Comparison of ENCODE assay signal across 19 cellular contexts in genomic region chr3:62098646-62099365, GRCh38.
DNase-seq lines count a peak whose midpoint lies in the region; ATAC-seq and TF ChIP-seq lines count a peak whose summit lies in the region.
"Had no signal": no experiment of that assay in that cellular context is flagged by ENCODE, and none has a peak within 500 bp of the region (broad histone marks: within the 10 kb centered on the region; RNA-seq: fewer than 3 reads in every experiment).

No MANE protein-coding gene starts in this region.

- H3K4me3 ChIP-seq in fibroblast of villous mesenchyme (ENCODE audit: low read depth, low read length) (no peak overlapping the region), urinary bladder (ENCODE audit: low read depth, low read length) (no peak overlapping the region)
- H3K4me3 ChIP-seq: BLaER1 treated with 17β-estradiol and CSF1 and Interleukin-3, amounts not matched to agents 10 nM and 100 nM; K562; SJCRH30 had no signal

- no peak overlapping the region for H3K4me3 Mint-ChIP-seq in HFFc6
- H3K4me3 Mint-ChIP-seq: CD8-positive, alpha-beta memory T cell had no signal

- no peaks in the 10 kb centered on the region for H3K27me3 Mint-ChIP-seq in HFFc6 (ENCODE audit: insufficient read depth)
- H3K27me3 Mint-ChIP-seq: CD8-positive, alpha-beta memory T cell had no signal

- H3K4me1 Mint-ChIP-seq in HFFc6 (ENCODE audit: low read depth): peaks cover 33% of the 10 kb centered on the region
- H3K4me1 Mint-ChIP-seq: CD8-positive, alpha-beta memory T cell had no signal

- peaks cover 3% of the 10 kb centered on the region for H3K4me1 ChIP-seq in urinary bladder (ENCODE audit: insufficient read depth)
- H3K4me1 ChIP-seq: SJCRH30 had no signal

- H3K9me3 Mint-ChIP-seq in HFFc6: no peaks in the 10 kb centered on the region

- WGBS in urinary bladder: 80% methylated on average over 4 of the region's 4 CpGs

- no peak overlapping the region for H3K27ac Mint-ChIP-seq in HFFc6
- H3K27ac Mint-ChIP-seq: CD8-positive, alpha-beta memory T cell had no signal

- no peaks in the 10 kb centered on the region for H3K36me3 Mint-ChIP-seq in HFFc6 (ENCODE audit: low read depth)
- H3K36me3 Mint-ChIP-seq: CD8-positive, alpha-beta memory T cell had no signal

- no peak for ATAC-seq in GM18511 (IDR thresholded peaks at IDR 0.05; ENCODE audit: unreplicated experiment)
- ATAC-seq: K562, PC-3 had no signal

- TF ChIP-seq CTCF in HFFc6 (IDR thresholded peaks at IDR 0.05) (no peak), fibroblast of villous mesenchyme (IDR thresholded peaks at IDR 0.05; ENCODE audit: insufficient read depth, low read depth, low read length) (no peak)

- no peaks in the 10 kb centered on the region for H3K36me3 ChIP-seq in urinary bladder (ENCODE audit: insufficient read depth)
- H3K36me3 ChIP-seq: SJCRH30 had no signal

- peak overlapping the region; percentile 28 for H3K27ac ChIP-seq in urinary bladder (ENCODE audit: low read depth)
- H3K27ac ChIP-seq: RWPE1, SJCRH30 had no signal

- peak; percentile 67 for DNase-seq in EH (ENCODE audit: low read depth)
- peak; percentile 7 for DNase-seq in HFFc6
- peak; percentile 21 for DNase-seq in fibroblast of villous mesenchyme (ENCODE audit: low read depth)
- DNase-seq in inferior parietal cortex (ENCODE audit: extremely low spot score): no peak
- no peak for DNase-seq in activated CD8-positive, alpha-beta memory T cell treated with anti-CD3 and anti-CD28 coated beads, Interleukin-2, amount 50 U/mL, for 4 hours
- DNase-seq: CD8-positive, alpha-beta memory T cell; MV-4-11; NCI-H1417; NCI-H187 treated with DMSO at 0.1 percent for 48 hours; NCI-H2171; NCI-H446 treated with DMSO at 0.1 percent for 48 hours; NCI-H748 treated with DMSO at 0.1 percent for 48 hours; PC-3; SJCRH30 had no signal

Comparison
In these comparisons a context has a peak if more than half of its experiments do, and no peak if none do; other contexts are left out.
1. DNase-seq: peak in EH (single experiment), HFFc6 (single experiment) and fibroblast of villous mesenchyme (single experiment); none in inferior parietal cortex (single experiment) and activated CD8-positive, alpha-beta memory T cell treated with anti-CD3 and anti-CD28 coated beads, Interleukin-2, amount 50 U/mL, for 4 hours (single experiment).